In the genomic region with DNA sequence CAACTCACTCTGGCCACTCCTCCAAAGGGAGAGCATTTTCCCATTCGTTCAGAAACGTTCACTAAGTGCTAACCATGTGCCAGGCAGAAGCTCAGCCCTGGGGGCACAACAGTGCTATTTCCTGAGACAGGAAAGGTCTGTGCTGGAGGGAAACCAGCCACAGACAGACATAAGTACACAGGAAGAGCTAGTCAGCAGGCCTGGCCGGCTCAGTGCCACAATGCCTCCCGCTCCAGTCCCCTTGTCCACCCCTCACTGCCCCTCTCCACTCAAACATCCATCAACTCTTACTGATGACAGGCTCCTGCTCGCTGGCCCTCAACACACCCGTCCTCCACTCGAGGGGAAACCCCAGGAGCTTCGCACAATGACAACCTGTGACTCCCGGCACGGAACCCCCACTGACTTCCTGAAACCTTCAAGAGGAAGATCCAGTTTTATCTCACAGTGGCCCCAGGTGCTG, we compare ENCODE assay signal across 2 cellular contexts.
TF ChIP-seq lines count a peak whose summit lies in the region.

No MANE protein-coding gene starts in this region.

TF ChIP-seq in liver, 16 proteins besides CTCF, POLR2A, EP300 and RAD21:
- TF ChIP-seq HNF4A (conservative IDR thresholded peaks at IDR 0.05) (no peak), SP1 (IDR thresholded peaks at IDR 0.05) (peak; percentile 17), HNF4G (IDR thresholded peaks at IDR 0.05) (no peak), FOXA2 (IDR thresholded peaks at IDR 0.05) (no peak), YY1 (IDR thresholded peaks at IDR 0.05) (no peak), RXRA (IDR thresholded peaks at IDR 0.05) (no peak)
TF ChIP-seq in liver: peak in this region for 1.

TF ChIP-seq in HepG2, 621 proteins besides CTCF, POLR2A, EP300 and RAD21:
- TF ChIP-seq, protein P1, sequence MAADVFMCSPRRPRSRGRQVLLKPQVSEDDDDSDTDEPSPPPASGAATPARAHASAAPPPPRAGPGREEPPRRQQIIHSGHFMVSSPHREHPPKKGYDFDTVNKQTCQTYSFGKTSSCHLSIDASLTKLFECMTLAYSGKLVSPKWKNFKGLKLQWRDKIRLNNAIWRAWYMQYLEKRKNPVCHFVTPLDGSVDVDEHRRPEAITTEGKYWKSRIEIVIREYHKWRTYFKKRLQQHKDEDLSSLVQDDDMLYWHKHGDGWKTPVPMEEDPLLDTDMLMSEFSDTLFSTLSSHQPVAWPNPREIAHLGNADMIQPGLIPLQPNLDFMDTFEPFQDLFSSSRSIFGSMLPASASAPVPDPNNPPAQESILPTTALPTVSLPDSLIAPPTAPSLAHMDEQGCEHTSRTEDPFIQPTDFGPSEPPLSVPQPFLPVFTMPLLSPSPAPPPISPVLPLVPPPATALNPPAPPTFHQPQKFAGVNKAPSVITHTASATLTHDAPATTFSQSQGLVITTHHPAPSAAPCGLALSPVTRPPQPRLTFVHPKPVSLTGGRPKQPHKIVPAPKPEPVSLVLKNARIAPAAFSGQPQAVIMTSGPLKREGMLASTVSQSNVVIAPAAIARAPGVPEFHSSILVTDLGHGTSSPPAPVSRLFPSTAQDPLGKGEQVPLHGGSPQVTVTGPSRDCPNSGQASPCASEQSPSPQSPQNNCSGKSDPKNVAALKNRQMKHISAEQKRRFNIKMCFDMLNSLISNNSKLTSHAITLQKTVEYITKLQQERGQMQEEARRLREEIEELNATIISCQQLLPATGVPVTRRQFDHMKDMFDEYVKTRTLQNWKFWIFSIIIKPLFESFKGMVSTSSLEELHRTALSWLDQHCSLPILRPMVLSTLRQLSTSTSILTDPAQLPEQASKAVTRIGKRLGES (CRISPR knock-in tag; IDR thresholded peaks at IDR 0.05; ENCODE audit: borderline replicate concordance), result no peak
- TF ChIP-seq ZNF333 (CRISPR knock-in tag; IDR thresholded peaks at IDR 0.05; ENCODE audit: borderline replicate concordance) (no peak), ZNF660 (CRISPR knock-in tag; IDR thresholded peaks at IDR 0.05; ENCODE audit: borderline replicate concordance, low read depth) (no peak), EHMT2 (IDR thresholded peaks at IDR 0.05; ENCODE audit: borderline replicate concordance, low read depth, low read length) (no peak), TCF7 (IDR thresholded peaks at IDR 0.05; ENCODE audit: low read depth) (no peak), THAP11 (CRISPR knock-in tag; IDR thresholded peaks at IDR 0.05) (no peak), ZNF780A (CRISPR knock-in tag; IDR thresholded peaks at IDR 0.05) (no peak), IRX3 (CRISPR knock-in tag; IDR thresholded peaks at IDR 0.05; ENCODE audit: borderline replicate concordance, low read depth) (no peak), RAD51 (IDR thresholded peaks at IDR 0.05; ENCODE audit: borderline replicate concordance) (no peak), PHB2 (IDR thresholded peaks at IDR 0.05; ENCODE audit: partially characterized antibody) (no peak), ZNF296 (CRISPR knock-in tag; conservative IDR thresholded peaks at IDR 0.05) (no peak), SIX4 (CRISPR knock-in tag; IDR thresholded peaks at IDR 0.05) (no peak), NFRKB (IDR thresholded peaks at IDR 0.05) (no peak), ARNT2 (CRISPR knock-in tag; IDR thresholded peaks at IDR 0.05; ENCODE audit: low read depth) (no peak), ZNF788 (CRISPR knock-in tag; IDR thresholded peaks at IDR 0.05; ENCODE audit: borderline replicate concordance) (no peak)
- TF ChIP-seq, protein P2, sequence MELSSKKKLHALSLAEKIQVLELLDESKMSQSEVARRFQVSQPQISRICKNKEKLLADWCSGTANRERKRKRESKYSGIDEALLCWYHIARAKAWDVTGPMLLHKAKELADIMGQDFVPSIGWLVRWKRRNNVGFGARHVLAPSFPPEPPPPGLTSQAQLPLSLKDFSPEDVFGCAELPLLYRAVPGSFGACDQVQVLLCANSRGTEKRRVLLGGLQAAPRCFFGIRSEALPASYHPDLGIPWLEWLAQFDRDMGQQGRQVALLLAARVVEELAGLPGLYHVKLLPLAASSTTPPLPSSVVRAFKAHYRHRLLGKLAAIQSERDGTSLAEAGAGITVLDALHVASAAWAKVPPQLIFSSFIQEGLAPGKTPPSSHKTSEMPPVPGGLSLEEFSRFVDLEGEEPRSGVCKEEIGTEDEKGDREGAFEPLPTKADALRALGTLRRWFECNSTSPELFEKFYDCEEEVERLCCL (CRISPR knock-in tag; IDR thresholded peaks at IDR 0.05; ENCODE audit: borderline replicate concordance), result no peak
- TF ChIP-seq, protein P3, sequence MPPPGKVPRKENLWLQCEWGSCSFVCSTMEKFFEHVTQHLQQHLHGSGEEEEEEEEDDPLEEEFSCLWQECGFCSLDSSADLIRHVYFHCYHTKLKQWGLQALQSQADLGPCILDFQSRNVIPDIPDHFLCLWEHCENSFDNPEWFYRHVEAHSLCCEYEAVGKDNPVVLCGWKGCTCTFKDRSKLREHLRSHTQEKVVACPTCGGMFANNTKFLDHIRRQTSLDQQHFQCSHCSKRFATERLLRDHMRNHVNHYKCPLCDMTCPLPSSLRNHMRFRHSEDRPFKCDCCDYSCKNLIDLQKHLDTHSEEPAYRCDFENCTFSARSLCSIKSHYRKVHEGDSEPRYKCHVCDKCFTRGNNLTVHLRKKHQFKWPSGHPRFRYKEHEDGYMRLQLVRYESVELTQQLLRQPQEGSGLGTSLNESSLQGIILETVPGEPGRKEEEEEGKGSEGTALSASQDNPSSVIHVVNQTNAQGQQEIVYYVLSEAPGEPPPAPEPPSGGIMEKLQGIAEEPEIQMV (CRISPR knock-in tag; IDR thresholded peaks at IDR 0.05; ENCODE audit: low read depth), result no peak
- TF ChIP-seq, protein P4, sequence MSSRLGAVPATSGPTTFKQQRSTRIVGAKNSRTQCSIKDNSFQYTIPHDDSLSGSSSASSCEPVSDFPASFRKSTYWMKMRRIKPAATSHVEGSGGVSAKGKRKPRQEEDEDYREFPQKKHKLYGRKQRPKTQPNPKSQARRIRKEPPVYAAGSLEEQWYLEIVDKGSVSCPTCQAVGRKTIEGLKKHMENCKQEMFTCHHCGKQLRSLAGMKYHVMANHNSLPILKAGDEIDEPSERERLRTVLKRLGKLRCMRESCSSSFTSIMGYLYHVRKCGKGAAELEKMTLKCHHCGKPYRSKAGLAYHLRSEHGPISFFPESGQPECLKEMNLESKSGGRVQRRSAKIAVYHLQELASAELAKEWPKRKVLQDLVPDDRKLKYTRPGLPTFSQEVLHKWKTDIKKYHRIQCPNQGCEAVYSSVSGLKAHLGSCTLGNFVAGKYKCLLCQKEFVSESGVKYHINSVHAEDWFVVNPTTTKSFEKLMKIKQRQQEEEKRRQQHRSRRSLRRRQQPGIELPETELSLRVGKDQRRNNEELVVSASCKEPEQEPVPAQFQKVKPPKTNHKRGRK (CRISPR knock-in tag; IDR thresholded peaks at IDR 0.05), result no peak
- TF ChIP-seq, protein P5, sequence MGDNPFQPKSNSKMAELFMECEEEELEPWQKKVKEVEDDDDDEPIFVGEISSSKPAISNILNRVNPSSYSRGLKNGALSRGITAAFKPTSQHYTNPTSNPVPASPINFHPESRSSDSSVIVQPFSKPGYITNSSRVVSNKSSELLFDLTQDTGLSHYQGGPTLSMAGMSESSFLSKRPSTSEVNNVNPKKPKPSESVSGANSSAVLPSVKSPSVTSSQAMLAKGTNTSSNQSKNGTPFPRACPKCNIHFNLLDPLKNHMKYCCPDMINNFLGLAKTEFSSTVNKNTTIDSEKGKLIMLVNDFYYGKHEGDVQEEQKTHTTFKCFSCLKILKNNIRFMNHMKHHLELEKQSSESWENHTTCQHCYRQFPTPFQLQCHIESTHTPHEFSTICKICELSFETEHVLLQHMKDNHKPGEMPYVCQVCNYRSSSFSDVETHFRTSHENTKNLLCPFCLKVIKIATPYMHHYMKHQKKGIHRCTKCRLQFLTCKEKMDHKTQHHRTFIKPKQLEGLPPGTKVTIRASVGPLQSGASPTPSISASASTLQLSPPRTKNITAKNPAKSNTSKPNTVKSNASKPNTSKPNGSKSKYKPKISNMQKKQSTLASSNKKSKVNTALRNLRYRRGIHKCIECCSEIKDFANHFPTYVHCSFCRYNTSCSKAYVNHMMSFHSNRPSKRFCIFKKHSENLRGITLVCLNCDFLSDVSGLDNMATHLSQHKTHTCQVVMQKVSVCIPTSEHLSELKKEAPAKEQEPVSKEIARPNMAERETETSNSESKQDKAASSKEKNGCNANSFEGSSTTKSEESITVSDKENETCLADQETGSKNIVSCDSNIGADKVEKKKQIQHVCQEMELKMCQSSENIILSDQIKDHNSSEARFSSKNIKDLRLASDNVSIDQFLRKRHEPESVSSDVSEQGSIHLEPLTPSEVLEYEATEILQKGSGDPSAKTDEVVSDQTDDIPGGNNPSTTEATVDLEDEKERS (CRISPR knock-in tag; IDR thresholded peaks at IDR 0.05), result no peak
- TF ChIP-seq, protein P6, sequence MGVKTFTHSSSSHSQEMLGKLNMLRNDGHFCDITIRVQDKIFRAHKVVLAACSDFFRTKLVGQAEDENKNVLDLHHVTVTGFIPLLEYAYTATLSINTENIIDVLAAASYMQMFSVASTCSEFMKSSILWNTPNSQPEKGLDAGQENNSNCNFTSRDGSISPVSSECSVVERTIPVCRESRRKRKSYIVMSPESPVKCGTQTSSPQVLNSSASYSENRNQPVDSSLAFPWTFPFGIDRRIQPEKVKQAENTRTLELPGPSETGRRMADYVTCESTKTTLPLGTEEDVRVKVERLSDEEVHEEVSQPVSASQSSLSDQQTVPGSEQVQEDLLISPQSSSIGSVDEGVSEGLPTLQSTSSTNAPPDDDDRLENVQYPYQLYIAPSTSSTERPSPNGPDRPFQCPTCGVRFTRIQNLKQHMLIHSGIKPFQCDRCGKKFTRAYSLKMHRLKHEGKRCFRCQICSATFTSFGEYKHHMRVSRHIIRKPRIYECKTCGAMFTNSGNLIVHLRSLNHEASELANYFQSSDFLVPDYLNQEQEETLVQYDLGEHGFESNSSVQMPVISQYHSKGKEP (CRISPR knock-in tag; IDR thresholded peaks at IDR 0.05), result no peak
